Comparison of ENCODE assay signal across 8 cellular contexts in genomic region chr4:110197421-110198398, GRCh38. TPM values are rescaled to one million over a fixed set of nuclear protein-coding genes. Genes with fewer than 3 reads are reported as not detected.
DNase-seq lines count a peak whose midpoint lies in the region; ATAC-seq, FAIRE-seq and TF ChIP-seq lines count a peak whose summit lies in the region.

No MANE protein-coding gene starts in this region.

- H3K4ac ChIP-seq in IMR-90 (ENCODE audit: low read depth, low read length), result peak overlapping the region; percentile 86

- TF ChIP-seq POLR2A in IMR-90 (IDR thresholded peaks at IDR 0.05; ENCODE audit: low read depth, low read length), result no peak
- no peak for TF ChIP-seq POLR2A in ovary (IDR thresholded peaks at IDR 0.05)

- H2BK15ac ChIP-seq in IMR-90 (ENCODE audit: low read depth, low read length), result no peak overlapping the region

- CTCF ChIA-PET in IMR-90 (lab: Yijun Ruan, JAX), result interaction anchor here (1.1 kb wide), 1 partner anchor 130 kb away, joined by 3 read pairs; no protein-coding TSS in a partner anchor

- no peak overlapping the region for H2BK20ac ChIP-seq in IMR-90 (ENCODE audit: low read depth, low read length)

- POLR2A ChIA-PET in IMR-90 (lab: Charles Lee; ENCODE audit: unreplicated experiment), result no interaction called here

- H4K20me1 ChIP-seq in IMR-90 (ENCODE audit: insufficient read depth, low read length), result no peaks in the 10 kb centered on the region

- H3K4me3 Mint-ChIP-seq in activated naive CD8-positive, alpha-beta T cell treated with anti-CD3 and anti-CD28 coated beads for 36 hours, result peak overlapping the region; percentile 91
- peak overlapping the region; percentile 100 for H3K4me3 Mint-ChIP-seq in glutamatergic neuron (ENCODE audit: unreplicated experiment)

- H3K4me3 ChIP-seq in IMR-90 (ENCODE audit: insufficient read depth, low read depth, low read length) (peak overlapping the region; percentile 76), ovary (peak overlapping the region; percentile 74)

- H3K27me3 ChIP-seq in IMR-90 (ENCODE audit: control insufficient read depth, insufficient read depth, low read length) (no peaks in the 10 kb centered on the region), ovary (no peaks in the 10 kb centered on the region)

- intact Hi-C loops in IMR-90 (cut with micrococcal nuclease), result loop anchor here (1.0 to 5.0 kb wide), 6 partner anchors 37 to 315 kb away; no protein-coding TSS in a partner anchor
- intact Hi-C loops in ovary (cut with DNase I), result no loop called here

- peak; percentile 81 for FAIRE-seq in GM18507 (lab: Jason Lieb, UNC)

- dilution Hi-C loops in IMR-90 (cut with HindIII; ENCODE audit: low sequenced_read_pairs, unreplicated experiment), result no loop called here

- H2AK9ac ChIP-seq in IMR-90 (replicated peaks; ENCODE audit: low read depth, low read length, poor library complexity), result peak overlapping the region; percentile 83

- no peak for TF ChIP-seq RAD21 in IMR-90 (IDR thresholded peaks at IDR 0.05; ENCODE audit: low read length)

- peak overlapping the region; percentile 33; the same call in 1 of the 2 replicates for H3K18ac ChIP-seq in IMR-90 (ENCODE audit: low read depth, low read length)

- H3K4me1 ChIP-seq in IMR-90 (ENCODE audit: control insufficient read depth, insufficient read depth, low read length), result no peaks in the 10 kb centered on the region
- peaks cover 1% of the 10 kb centered on the region for H3K4me1 ChIP-seq in ovary (ENCODE audit: insufficient read depth)

- H3K14ac ChIP-seq in IMR-90 (replicated peaks; ENCODE audit: low read depth, low read length), result peak overlapping the region; percentile 80

- H2AFZ ChIP-seq in IMR-90 (replicated peaks; ENCODE audit: low read length, poor library complexity), result peak overlapping the region; percentile 84

- H2AK5ac ChIP-seq in IMR-90 (ENCODE audit: low read depth, low read length), result no peak overlapping the region

- TF ChIP-seq CTCF in IMR-90 (conservative IDR thresholded peaks at IDR 0.05; ENCODE audit: low read depth, low read length), result no peak
- TF ChIP-seq CTCF in glutamatergic neuron (IDR thresholded peaks at IDR 0.05; ENCODE audit: partially characterized antibody, unreplicated experiment), result no peak
- no peak for TF ChIP-seq CTCF in ovary (IDR thresholded peaks at IDR 0.05)

- peak overlapping the region; percentile 96 for H3K27ac Mint-ChIP-seq in activated naive CD8-positive, alpha-beta T cell treated with anti-CD3 and anti-CD28 coated beads for 36 hours
- peak overlapping the region; percentile 95 for H3K27ac Mint-ChIP-seq in glutamatergic neuron (ENCODE audit: unreplicated experiment)

- no peak for TF ChIP-seq EP300 in ovary (IDR thresholded peaks at IDR 0.05)

- peak overlapping the region; percentile 76 for H3K9ac ChIP-seq in IMR-90 (ENCODE audit: low read depth, low read length)

- peaks cover 8% of the 10 kb centered on the region for H3K36me3 Mint-ChIP-seq in activated naive CD8-positive, alpha-beta T cell treated with anti-CD3 and anti-CD28 coated beads for 36 hours
- H3K36me3 Mint-ChIP-seq in glutamatergic neuron (ENCODE audit: unreplicated experiment), result peaks cover 4% of the 10 kb centered on the region

- WGBS in IMR-90 (ENCODE audit: extremely low coverage in 2 of 2, insufficient read length in 1 of 2), 2 experiments, result 2% methylated on average over 8 of the region's 53 CpGs; no CpG with 5 or more reads in 1 of the 2 experiments
- 0% methylated on average over 53 of the region's 53 CpGs for WGBS in ovary, 3 donors

- no TSS peak for BruUV-seq in IMR-90 (replicated peaks; lab: Mats Ljungman, UMichigan)

- ATAC-seq in IMR-90 (ENCODE audit: low read depth), result peak; percentile 5

- H3K56ac ChIP-seq in IMR-90 (ENCODE audit: extremely low read depth, insufficient read depth, low read length), result peak overlapping the region; percentile 82

- H4K91ac ChIP-seq in IMR-90 (ENCODE audit: insufficient read depth, low read depth, low read length), result peak overlapping the region; percentile 69

- H3K27me3 Mint-ChIP-seq in activated naive CD8-positive, alpha-beta T cell treated with anti-CD3 and anti-CD28 coated beads for 36 hours, result peaks cover 3% of the 10 kb centered on the region
- peaks cover 21% of the 10 kb centered on the region for H3K27me3 Mint-ChIP-seq in glutamatergic neuron (ENCODE audit: unreplicated experiment)

- peak overlapping the region; percentile 77 for H2BK120ac ChIP-seq in IMR-90 (ENCODE audit: low read depth, low read length)

- H2BK5ac ChIP-seq in IMR-90 (ENCODE audit: low read depth, low read length, poor library complexity, severe bottlenecking), result peak overlapping the region; percentile 62

- no peaks in the 10 kb centered on the region for H3K9me1 ChIP-seq in IMR-90 (ENCODE audit: insufficient read depth, low read length)

- H3K36me3 ChIP-seq in IMR-90 (ENCODE audit: control insufficient read depth, insufficient read depth, low read length) (no peaks in the 10 kb centered on the region), ovary (no peaks in the 10 kb centered on the region)

- H3K4me2 ChIP-seq in IMR-90 (ENCODE audit: low read depth, low read length), result peak overlapping the region; percentile 92

- H4K8ac ChIP-seq in IMR-90 (ENCODE audit: low read depth in 2 of 2, low read length in 2 of 2), result peak overlapping the region; percentile 71 to 77

- peak overlapping the region; percentile 93 for H3K23ac ChIP-seq in IMR-90 (ENCODE audit: low read depth, low read length)

- DNase-seq in A172 (ENCODE audit: low spot score), result peak; percentile 13
- no peak for DNase-seq in GM18507 (ENCODE audit: extremely low spot score, insufficient read length, low read depth)
- peak; percentile 39 for DNase-seq in IMR-90
- peak; percentile 50 for DNase-seq in SK-N-DZ (ENCODE audit: low spot score)
- DNase-seq in activated naive CD8-positive, alpha-beta T cell treated with anti-CD3 and anti-CD28 coated beads for 36 hours, result peak; percentile 69
- DNase-seq in glutamatergic neuron, result peak; percentile 64
- peak; percentile 29 to 62 (median 48) for DNase-seq in ovary
- peak; percentile 62 for DNase-seq in ureter (ENCODE audit: low spot score)

- H3K9me3 ChIP-seq in IMR-90 (ENCODE audit: control insufficient read depth, insufficient read depth, low read length), result no peaks in the 10 kb centered on the region
- H3K9me3 ChIP-seq in ovary, result no peaks in the 10 kb centered on the region

- peaks cover 24% of the 10 kb centered on the region for H3K4me1 Mint-ChIP-seq in activated naive CD8-positive, alpha-beta T cell treated with anti-CD3 and anti-CD28 coated beads for 36 hours
- H3K4me1 Mint-ChIP-seq in glutamatergic neuron (ENCODE audit: low read depth, unreplicated experiment), result peaks cover 17% of the 10 kb centered on the region

- peaks cover 16 to 27% of the 10 kb centered on the region in 2 experiments; a peak in 3 of 4 replicates for H3K79me1 ChIP-seq in IMR-90 (ENCODE audit: low read depth in 1 of 2, low read length in 2 of 2)

- in situ Hi-C loops in IMR-90 (cut with MboI; ENCODE audit: low sequenced_read_pairs), result no loop called here

- peak overlapping the region; percentile 52; the same call in 1 of the 2 replicates for H4K5ac ChIP-seq in IMR-90 (ENCODE audit: low read depth, low read length)

- no peaks in the 10 kb centered on the region for H3K9me3 Mint-ChIP-seq in activated naive CD8-positive, alpha-beta T cell treated with anti-CD3 and anti-CD28 coated beads for 36 hours
- H3K9me3 Mint-ChIP-seq in glutamatergic neuron (ENCODE audit: unreplicated experiment), result peaks cover 20% of the 10 kb centered on the region

- H3K27ac ChIP-seq in IMR-90 (ENCODE audit: insufficient read depth, low read length) (peak overlapping the region; percentile 69), ovary (peak overlapping the region; percentile 80 to 86)

TF ChIP-seq in IMR-90, 13 proteins besides CTCF, POLR2A, EP300 and RAD21:
- TF ChIP-seq MAFK (IDR thresholded peaks at IDR 0.05; ENCODE audit: low read depth, low read length) (no peak), CHD1 (IDR thresholded peaks at IDR 0.05; ENCODE audit: low read depth, low read length) (no peak), MXI1 (IDR thresholded peaks at IDR 0.05; ENCODE audit: borderline replicate concordance, low read depth, low read length) (0 out of 2 replicates have a peak, but pooled peaks have one; percentile 20)

RNA-seq across cellular contexts. Expression of gene ELOVL6, which starts 0.7 kb away (rescaled TPM):
- 7.8 and 19.3 TPM in 2 replicates for total RNA-seq in A172 (2014; rRNA removed; shearing (Covaris generic))
- 17.5 and 19.0 TPM in 2 replicates for total RNA-seq in IMR-90 (2012; rRNA removed)
- 12.6 and 17.9 TPM in 2 replicates for polyA plus RNA-seq in IMR-90 (2012; rRNA removed)
- polyA plus RNA-seq in IMR-90 (2012; cell fraction: cytosol; rRNA removed), result 4.2 and 5.8 TPM in 2 replicates
- 1.8 and 11.5 TPM in 2 replicates for polyA plus RNA-seq in IMR-90 (2012; cell fraction: nucleus; rRNA removed; ENCODE audit: low replicate concordance)
- 24.4 and 26.3 TPM in 2 replicates for polyA plus RNA-seq in SK-N-DZ (2014; cell fraction: cytosol; rRNA removed)
- 14.8 and 23.0 TPM in 2 replicates for polyA plus RNA-seq in SK-N-DZ (2014; cell fraction: nucleus; rRNA removed)
- total RNA-seq in activated naive CD8-positive, alpha-beta T cell treated with anti-CD3 and anti-CD28 coated beads for 36 hours, result 10 to 100 TPM in 1 of 2 experiments, 1 to 10 TPM in 1; 8.4 to 13.3 TPM
- 60.1 TPM for total RNA-seq in glutamatergic neuron (ENCODE audit: unreplicated experiment)
- total RNA-seq in ovary, result 10 to 100 TPM in 1 of 7 donors, 1 to 10 TPM in 5, under 1 TPM in 1; 0.36 to 10.4 (median 3.6) TPM
- polyA plus RNA-seq in ovary, result 1 to 10 TPM; 1.2 to 7.0 TPM
- 62.3 TPM for total RNA-seq in ureter
